1 cellular context compared by ENCODE assay signal in genomic region chr4:182804131-182804530, GRCh38.
TF ChIP-seq lines count a peak whose summit lies in the region.

No MANE protein-coding gene starts in this region.

TF ChIP-seq in H1, 55 proteins besides CTCF, POLR2A, EP300 and RAD21:
- TF ChIP-seq NRF1 (IDR thresholded peaks at IDR 0.05; ENCODE audit: low read depth, low read length) (no peak), CBX8 (IDR thresholded peaks at IDR 0.05; ENCODE audit: borderline replicate concordance, low read depth, low read length) (no peak), TCF12 (IDR thresholded peaks at IDR 0.05; ENCODE audit: low read depth, low read length) (no peak), SIX5 (IDR thresholded peaks at IDR 0.05; ENCODE audit: low read depth, low read length) (no peak), HDAC2 (IDR thresholded peaks at IDR 0.05; ENCODE audit: borderline replicate concordance in 1 of 2, low read depth in 2 of 2, low read length in 2 of 2) (no peak)
